Comparison of ENCODE assay signal across 10 cellular contexts in genomic region chr9:19800884-19801283, GRCh38. TPM values are rescaled to one million over a fixed set of nuclear protein-coding genes. Genes with fewer than 3 reads are reported as not detected.
"Had no signal": no experiment of that assay in that cellular context is flagged by ENCODE, and none has a peak within 500 bp of the region (broad histone marks: within the 10 kb centered on the region; RNA-seq: fewer than 3 reads in every experiment).

No MANE protein-coding gene starts in this region.

- H3K4me3 ChIP-seq: HAP-1, K562 had no signal

- H3K36me3 ChIP-seq: HAP-1 had no signal

- FAIRE-seq: H54, HTR-8/SVneo, K562 had no signal

- H3K27ac Mint-ChIP-seq: HFFc6 had no signal

- H3K4me3 Mint-ChIP-seq: HFFc6 had no signal

- ATAC-seq: HCT116, K562 had no signal

- DNase-seq: GOT3, HFFc6, IMR-90, KG1 had no signal

- H3K4me1 ChIP-seq: HAP-1 had no signal

- H3K9me3 ChIP-seq: HAP-1 had no signal

RNA-seq across cellular contexts. Expression of gene SLC24A2, which starts 12.0 kb away (rescaled TPM):
- total RNA-seq: HFFc6, HT-29, IMR-90 had no signal
- polyA plus RNA-seq: IMR-90 had no signal
